ENCODE assay signal across 9 cellular contexts in genomic region chr2:160214461-160215055, GRCh38. TPM values are rescaled to one million over a fixed set of nuclear protein-coding genes. Genes with fewer than 3 reads are reported as not detected.
DNase-seq lines count a peak whose midpoint lies in the region; ATAC-seq lines count a peak whose summit lies in the region.
"Had no signal": no experiment of that assay in that cellular context is flagged by ENCODE, and none has a peak within 500 bp of the region (broad histone marks: within the 10 kb centered on the region; RNA-seq: fewer than 3 reads in every experiment).

No MANE protein-coding gene starts in this region.

- ATAC-seq in esophagus mucosa (peak; percentile 83), HG03095 (IDR thresholded peaks at IDR 0.05; ENCODE audit: unreplicated experiment) (no peak), GM21360 (IDR thresholded peaks at IDR 0.05; ENCODE audit: unreplicated experiment) (no peak)

- H4K12ac ChIP-seq in trophoblast cell (ENCODE audit: low read depth, low read length): no peak overlapping the region

- peak overlapping the region; percentile 97 for H2BK12ac ChIP-seq in trophoblast cell (ENCODE audit: low read length)

- peak overlapping the region; percentile 92 for H2AK5ac ChIP-seq in trophoblast cell (ENCODE audit: low read length)

- no peak overlapping the region for H2AFZ ChIP-seq in trophoblast cell (ENCODE audit: insufficient read depth, low read length, poor library complexity)

- no peaks in the 10 kb centered on the region for H3K9me3 ChIP-seq in trophoblast cell (ENCODE audit: insufficient read depth, low read depth, low read length)

- peaks cover 10 to 12% of the 10 kb centered on the region in 2 experiments for H3K4me1 ChIP-seq in trophoblast cell (ENCODE audit: control insufficient read depth in 1 of 2, insufficient read depth in 2 of 2, low read length in 2 of 2)

- H2BK120ac ChIP-seq in trophoblast cell (ENCODE audit: insufficient read depth, low read length, poor library complexity): peak overlapping the region; percentile 93

- H3K4me2 ChIP-seq in trophoblast cell (ENCODE audit: low read length): no peak overlapping the region

- H3K36me3 ChIP-seq in trophoblast cell (ENCODE audit: control insufficient read depth in 1 of 2, insufficient read depth in 2 of 2, low read length in 2 of 2): no peaks in the 10 kb centered on the region
- H3K36me3 ChIP-seq: WERI-Rb-1 had no signal

- H2BK5ac ChIP-seq in trophoblast cell (ENCODE audit: low read depth, low read length, poor library complexity): peak overlapping the region; percentile 83

- no peak overlapping the region for H3K9ac ChIP-seq in trophoblast cell (ENCODE audit: low read length)

- WGBS in trophoblast cell (ENCODE audit: extremely low coverage, insufficient coverage, insufficient read length): no CpG with 5 or more reads among the region's 5 CpGs

- peaks cover 2% of the 10 kb centered on the region for H3K79me2 ChIP-seq in trophoblast cell (ENCODE audit: control insufficient read depth, insufficient read depth, low read length, poor library complexity)

- peak overlapping the region; percentile 97 for H4K91ac ChIP-seq in trophoblast cell (ENCODE audit: low read depth, low read length)

- H3K14ac ChIP-seq in trophoblast cell (ENCODE audit: low read length): peak overlapping the region; percentile 70

- no peak overlapping the region for H3K4me3 ChIP-seq in trophoblast cell (ENCODE audit: low read depth, low read length)

- H3K18ac ChIP-seq in trophoblast cell (ENCODE audit: low read length): peak overlapping the region; percentile 67

- no peak overlapping the region for H3K23ac ChIP-seq in trophoblast cell (ENCODE audit: low read length)

- no peaks in the 10 kb centered on the region for H3K27me3 ChIP-seq in trophoblast cell (ENCODE audit: insufficient read depth, low read length)

- H3K79me1 ChIP-seq in trophoblast cell (ENCODE audit: low read length): peaks cover 23% of the 10 kb centered on the region

- peak; percentile 77 for DNase-seq in GM04504 (ENCODE audit: low read depth)
- peak; percentile 85 to 88 for DNase-seq in NCI-H526 (lab: John Stamatoyannopoulos, UW)
- peak in 1 of 2 donors; percentile 74 for DNase-seq in trophoblast cell
- DNase-seq in NCI-H1092 (lab: John Stamatoyannopoulos, UW): no peak
- no peak for DNase-seq in GM19238 (ENCODE audit: insufficient read length, low spot score)
- DNase-seq: WERI-Rb-1 had no signal

- H3K4ac ChIP-seq in trophoblast cell (ENCODE audit: low read depth, low read length): peak overlapping the region; percentile 35

- peak overlapping the region; percentile 80 for H4K8ac ChIP-seq in trophoblast cell (ENCODE audit: low read depth, low read length)

- H3K27ac ChIP-seq in trophoblast cell (ENCODE audit: low read depth, low read length): peak overlapping the region; percentile 76
- H3K27ac ChIP-seq: WERI-Rb-1 had no signal

RNA-seq across cellular contexts. Expression of gene ITGB6, which starts 14.5 kb away (rescaled TPM):
- total RNA-seq in esophagus mucosa: 24.2 TPM
- 100 and 101 TPM in 2 replicates for polyA plus RNA-seq in trophoblast cell (2013)

Comparison
In these comparisons a context has a peak if more than half of its experiments do, and no peak if none do; other contexts are left out.
1. DNase-seq: peak in GM04504 (single experiment) and NCI-H526 (2 of 2); none in NCI-H1092 (single experiment) and GM19238 (single experiment).